Comparison of ENCODE assay signal across 24 cellular contexts in the genomic region with DNA sequence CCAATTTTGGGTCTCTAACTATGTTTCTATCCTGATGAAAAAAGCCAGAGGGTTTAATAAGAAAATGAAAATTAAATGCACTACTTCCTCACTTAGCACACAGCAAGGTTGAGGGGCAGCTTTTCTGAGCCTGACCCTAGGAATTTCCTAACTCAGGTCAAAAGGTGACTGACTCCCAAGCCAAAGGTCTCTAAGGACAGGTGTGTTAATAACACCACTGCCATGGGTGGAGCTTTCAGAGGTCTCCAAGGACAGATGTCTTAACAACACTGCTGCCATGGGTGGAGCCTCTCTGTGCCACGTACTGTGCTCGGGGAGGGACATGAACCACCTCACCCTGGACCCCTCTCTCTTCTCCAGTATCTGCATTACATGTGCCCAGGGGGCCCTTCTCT.
"Had no signal": no experiment of that assay in that cellular context is flagged by ENCODE, and none has a peak within 500 bp of the region (broad histone marks: within the 10 kb centered on the region; RNA-seq: fewer than 3 reads in every experiment).

No MANE protein-coding gene starts in this region.

- H3K9me3 Mint-ChIP-seq: brain; T-helper 1 cell treated with Interleukin-12 subunit alpha and Interleukin-12 subunit beta and Interleukin-4 antibody, amounts not matched to agents 30 μg/mL and 1 μg/mL, for 36 hours; type B pancreatic cell had no signal

- H3K27me3 ChIP-seq: uterus had no signal

- H3K27me3 Mint-ChIP-seq: activated naive CD8-positive, alpha-beta T cell; stimulated activated naive B cell treated with anti-CD40 and anti-IgM and Interleukin-4, amounts not matched to agents 10 μg/mL and 1 μg/mL and 100 μg/mL, for 72 hours; type B pancreatic cell had no signal

- H3K36me3 ChIP-seq: lower lobe of right lung, uterus had no signal

- H3K4me3 Mint-ChIP-seq: activated naive CD8-positive, alpha-beta T cell; brain; natural killer cell; stimulated activated naive B cell treated with anti-CD40 and anti-IgM and Interleukin-4, amounts not matched to agents 10 μg/mL and 1 μg/mL and 100 μg/mL, for 72 hours; T-helper 1 cell treated with Interleukin-12 subunit alpha and Interleukin-12 subunit beta and Interleukin-4 antibody, amounts not matched to agents 30 μg/mL and 1 μg/mL, for 36 hours; type B pancreatic cell had no signal

- H3K27ac Mint-ChIP-seq: activated naive CD8-positive, alpha-beta T cell; natural killer cell; stimulated activated naive B cell treated with anti-CD40 and anti-IgM and Interleukin-4, amounts not matched to agents 10 μg/mL and 1 μg/mL and 100 μg/mL, for 72 hours; T-helper 1 cell treated with Interleukin-12 subunit alpha and Interleukin-12 subunit beta and Interleukin-4 antibody, amounts not matched to agents 30 μg/mL and 1 μg/mL, for 36 hours; type B pancreatic cell had no signal

- H3K4me3 ChIP-seq: lower lobe of right lung, uterus had no signal

- H3K4me1 ChIP-seq: lower lobe of right lung, uterus had no signal

- DNase-seq: activated CD4-positive, alpha-beta T cell treated with anti-CD3 and anti-CD28 coated beads for 48 hours; activated CD4-positive, alpha-beta T cell treated with anti-CD3 and anti-CD28 coated beads, Interleukin-2, amount 50 U/mL, for 48 hours; activated CD8-positive, alpha-beta memory T cell treated with anti-CD3 and anti-CD28 coated beads for 24 hours; activated effector memory CD4-positive, alpha-beta T cell treated with Interleukin-2 at 50 U/mL for 16 hours; activated naive CD4-positive, alpha-beta T cell treated with Interleukin-2 at 50 U/mL for 16 hours; lower lobe of right lung; natural killer cell; posterior cingulate gyrus; small intestine; stimulated activated CD4-positive, alpha-beta T cell treated with anti-CD3 and anti-CD28 coated beads, Interleukin-4, amount 100 ng/mL, for 4 hours; stimulated activated CD8-positive, alpha-beta memory T cell treated with anti-CD3 and anti-CD28 coated beads, Interleukin-4, amount 100 ng/mL, for 48 hours; stimulated activated naive B cell treated with anti-CD40 and anti-IgM and Interleukin-4, amounts not matched to agents 10 μg/mL and 1 μg/mL and 100 μg/mL, for 72 hours; SW 1271; T-helper 9 cell; uterus had no signal

- FAIRE-seq: endothelial cell of umbilical vein, islet of Langerhans, small intestine, TTC549 had no signal

- H3K27ac ChIP-seq: lower lobe of right lung, uterus, VCaP had no signal

- H3K4me1 Mint-ChIP-seq: natural killer cell had no signal

- H3K36me3 Mint-ChIP-seq: brain; natural killer cell; stimulated activated naive B cell treated with anti-CD40 and anti-IgM and Interleukin-4, amounts not matched to agents 10 μg/mL and 1 μg/mL and 100 μg/mL, for 72 hours; type B pancreatic cell had no signal

- ATAC-seq: activated CD4-positive, CD25-positive, alpha-beta regulatory T cell treated with anti-CD3 and anti-CD28 coated beads, Interleukin-2, amount 50 U/mL, for 24 hours; lower lobe of right lung; natural killer cell; stimulated activated naive B cell treated with anti-CD40 and anti-IgM and Interleukin-4, amounts not matched to agents 10 μg/mL and 1 μg/mL and 100 μg/mL, for 72 hours had no signal

- H3K9me3 ChIP-seq: lower lobe of right lung, uterus had no signal
